In the genomic region with DNA sequence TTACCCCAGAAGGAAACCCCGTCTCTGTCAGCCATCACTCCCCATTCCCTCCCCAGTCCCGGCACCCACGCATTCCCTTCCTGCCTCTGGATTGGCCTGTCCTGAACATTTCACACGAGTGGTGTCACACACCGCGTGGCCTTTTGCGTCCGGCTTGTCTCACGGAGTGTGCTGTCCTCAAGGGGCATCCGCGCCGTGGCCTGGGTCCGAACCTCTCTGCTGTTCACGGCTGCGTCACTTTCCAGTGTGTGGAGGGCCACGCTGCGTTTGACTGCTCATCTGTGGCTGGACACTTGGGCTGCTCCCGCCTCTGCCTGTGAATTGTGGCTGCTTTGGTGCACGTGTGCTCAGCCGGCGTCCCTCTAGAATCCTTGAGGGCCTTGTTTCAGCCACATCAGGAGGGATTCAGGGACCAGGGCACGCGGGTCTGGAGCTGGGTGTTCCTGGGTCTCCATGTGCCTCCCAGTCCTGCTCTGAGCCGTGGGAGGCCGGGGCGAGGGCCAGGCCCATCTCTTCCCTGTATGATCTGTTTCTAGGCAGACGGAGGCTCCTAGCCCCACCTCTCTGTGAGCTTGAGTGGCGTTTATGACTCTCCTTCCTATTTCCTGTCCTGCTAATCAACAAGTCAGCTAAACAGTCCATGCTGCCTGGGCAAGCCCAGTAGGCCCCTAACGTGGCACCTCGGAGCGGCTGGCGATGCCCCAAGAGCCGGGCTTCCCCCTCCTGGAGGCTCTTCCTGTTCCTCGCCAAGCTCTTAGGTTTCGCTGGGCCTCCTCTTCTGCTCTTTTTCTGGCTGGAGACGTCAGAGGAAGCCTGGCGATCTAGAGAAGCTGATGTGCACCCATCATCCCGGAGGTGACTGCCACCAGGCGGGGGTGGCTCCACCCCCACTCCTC, we compare ENCODE assay signal across 1 cellular context.
TF ChIP-seq lines count a peak whose summit lies in the region.

No MANE protein-coding gene starts in this region.

TF ChIP-seq in PFSK-1, 5 proteins besides CTCF, POLR2A, EP300 and RAD21 (continued from another document):
- TF ChIP-seq SIN3A (IDR thresholded peaks at IDR 0.05; ENCODE audit: borderline replicate concordance, insufficient read depth, low read length), result no peak
